Comparison of ENCODE assay signal across 22 cellular contexts in genomic region chr17:38958756-38959155, GRCh38. TPM values are rescaled to one million over a fixed set of nuclear protein-coding genes. Genes with fewer than 3 reads are reported as not detected.
DNase-seq lines count a peak whose midpoint lies in the region; ATAC-seq, FAIRE-seq and TF ChIP-seq lines count a peak whose summit lies in the region.
"Had no signal": no experiment of that assay in that cellular context is flagged by ENCODE, and none has a peak within 500 bp of the region (broad histone marks: within the 10 kb centered on the region; RNA-seq: fewer than 3 reads in every experiment).

No MANE protein-coding gene starts in this region.

- H3K9me2 ChIP-seq in GM23248 (ENCODE audit: insufficient read depth): no peaks in the 10 kb centered on the region

- TF ChIP-seq CTCF in RWPE2 (IDR thresholded peaks at IDR 0.05; ENCODE audit: poor library complexity, severe bottlenecking) (no peak), pancreas (IDR thresholded peaks at IDR 0.05) (no peak), neural progenitor cell (IDR thresholded peaks at IDR 0.05) (no peak)

- H3K4me1 Mint-ChIP-seq in neural progenitor cell: no peaks in the 10 kb centered on the region
- H3K4me1 Mint-ChIP-seq: neural crest cell had no signal

- H3K79me2 ChIP-seq in GM23248 (ENCODE audit: insufficient read depth): no peaks in the 10 kb centered on the region
- H3K79me2 ChIP-seq in neural progenitor cell (ENCODE audit: low read depth): no peaks in the 10 kb centered on the region

- in situ Hi-C loops in GM23248 (cut with MboI): no loop called here

- peaks cover 20% of the 10 kb centered on the region; the same call in 1 of the 2 replicates for H3F3A ChIP-seq in GM23248 (ENCODE audit: insufficient read depth)
- no peaks in the 10 kb centered on the region for H3F3A ChIP-seq in neural progenitor cell (ENCODE audit: low read depth)

- H3K27ac Mint-ChIP-seq in neural progenitor cell: no peak overlapping the region
- H3K27ac Mint-ChIP-seq: CD8-positive, alpha-beta memory T cell; stimulated activated naive CD8-positive, alpha-beta T cell treated with anti-CD3 and anti-CD28 coated beads, Interleukin-15, Interleukin-2, amounts not matched to agents 100 ng/mL and 50 ng/mL, for 24 hours had no signal

- H3K4me2 ChIP-seq in GM23248 (ENCODE audit: unreplicated experiment) (peak overlapping the region; percentile 65), neural progenitor cell (no peak overlapping the region)

- no peak overlapping the region for H3K4me3 Mint-ChIP-seq in neural progenitor cell
- H3K4me3 Mint-ChIP-seq: neural crest cell; stimulated activated naive CD8-positive, alpha-beta T cell treated with anti-CD3 and anti-CD28 coated beads, Interleukin-15, Interleukin-2, amounts not matched to agents 100 ng/mL and 50 ng/mL, for 24 hours had no signal

- H4K20me1 ChIP-seq in GM23248 (ENCODE audit: insufficient read depth) (no peaks in the 10 kb centered on the region), neural progenitor cell (ENCODE audit: low read depth) (no peaks in the 10 kb centered on the region)

- FAIRE-seq in pancreas (lab: Jason Lieb, UNC): peak; percentile 60
- FAIRE-seq: GM18507 had no signal

- H3K9ac ChIP-seq in GM23248 (no peak overlapping the region), neural progenitor cell (no peak overlapping the region)

- H3K36me3 ChIP-seq in GM23248 (ENCODE audit: low read depth) (no peaks in the 10 kb centered on the region), RWPE2 (ENCODE audit: low read depth) (no peaks in the 10 kb centered on the region), pancreas (no peaks in the 10 kb centered on the region), neural progenitor cell (no peaks in the 10 kb centered on the region)
- H3K36me3 ChIP-seq: breast epithelium, heart right ventricle had no signal

- no peaks in the 10 kb centered on the region for H3K27me3 ChIP-seq in GM23248 (replicated peaks; ENCODE audit: insufficient read depth)
- H3K27me3 ChIP-seq in RWPE2 (ENCODE audit: insufficient read depth, poor library complexity, severe bottlenecking): no peaks in the 10 kb centered on the region
- H3K27me3 ChIP-seq in pancreas: no peaks in the 10 kb centered on the region
- no peaks in the 10 kb centered on the region for H3K27me3 ChIP-seq in neural progenitor cell
- H3K27me3 ChIP-seq: breast epithelium, heart right ventricle had no signal

- ATAC-seq in RWPE2 (ENCODE audit: low read depth) (peak; percentile 45; the same call in 2 of the 3 replicates), pancreas (no peak), HG03460 (IDR thresholded peaks at IDR 0.05; ENCODE audit: unreplicated experiment) (no peak), GM18858 (IDR thresholded peaks at IDR 0.05; ENCODE audit: unreplicated experiment) (no peak)
- ATAC-seq: heart right ventricle, left colon, right cardiac atrium, Right ventricle myocardium inferior had no signal

- H3K4me1 ChIP-seq in GM23248 (ENCODE audit: insufficient read depth) (peaks cover 16% of the 10 kb centered on the region), RWPE2 (ENCODE audit: insufficient read depth, poor library complexity, severe bottlenecking) (peaks cover 13% of the 10 kb centered on the region), pancreas (no peaks in the 10 kb centered on the region), neural progenitor cell (no peaks in the 10 kb centered on the region)
- H3K4me1 ChIP-seq: breast epithelium, heart right ventricle had no signal

- H3K36me3 Mint-ChIP-seq in neural progenitor cell: no peaks in the 10 kb centered on the region
- H3K36me3 Mint-ChIP-seq: CD8-positive, alpha-beta memory T cell had no signal

- intact Hi-C loops in pancreas (cut with DNase I): no loop called here

- H2AFZ ChIP-seq in GM23248: peak overlapping the region; percentile 67
- H2AFZ ChIP-seq in neural progenitor cell (replicated peaks): no peak overlapping the region

- H3K27me3 Mint-ChIP-seq in neural progenitor cell (ENCODE audit: insufficient read depth, low read depth): peaks cover 2% of the 10 kb centered on the region
- H3K27me3 Mint-ChIP-seq: CD8-positive, alpha-beta memory T cell; stimulated activated naive CD8-positive, alpha-beta T cell treated with anti-CD3 and anti-CD28 coated beads, Interleukin-15, Interleukin-2, amounts not matched to agents 100 ng/mL and 50 ng/mL, for 24 hours had no signal

- peak; percentile 19 for DNase-seq in GM23248
- DNase-seq in RWPE2 (ENCODE audit: low spot score): no peak
- peak; percentile 5 for DNase-seq in ecto neural progenitor cell (ENCODE audit: low spot score)
- DNase-seq in pancreas: no peak
- no peak for DNase-seq in neural progenitor cell (ENCODE audit: low spot score)
- DNase-seq in NCI-H82 treated with DMSO at 0.1 percent for 48 hours (lab: John Stamatoyannopoulos, UW; ENCODE audit: unreplicated experiment): no peak
- DNase-seq: activated CD4-positive, alpha-beta T cell treated with anti-CD3 and anti-CD28 coated beads, Interleukin-2, amount 50 U/mL, for 48 hours; CD8-positive, alpha-beta memory T cell; GF-D8; GOT3; heart right ventricle; left colon; NCI-H1930; NCI-H774; right cardiac atrium had no signal

- H3K4me3 ChIP-seq in GM23248: peak overlapping the region; percentile 0; the same call in 1 of the 2 replicates
- H3K4me3 ChIP-seq in RWPE2 (ENCODE audit: severe bottlenecking): no peak overlapping the region
- no peak overlapping the region for H3K4me3 ChIP-seq in pancreas
- no peak overlapping the region for H3K4me3 ChIP-seq in neural progenitor cell
- H3K4me3 ChIP-seq: breast epithelium, heart right ventricle had no signal

- H3K9me3 Mint-ChIP-seq in neural progenitor cell: no peaks in the 10 kb centered on the region
- H3K9me3 Mint-ChIP-seq: CD8-positive, alpha-beta memory T cell; neural crest cell; stimulated activated naive CD8-positive, alpha-beta T cell treated with anti-CD3 and anti-CD28 coated beads, Interleukin-15, Interleukin-2, amounts not matched to agents 100 ng/mL and 50 ng/mL, for 24 hours had no signal

- peak overlapping the region; percentile 22; the same call in 1 of the 2 replicates for H3K27ac ChIP-seq in GM23248
- no peak overlapping the region for H3K27ac ChIP-seq in RWPE2 (ENCODE audit: poor library complexity, severe bottlenecking)
- no peak overlapping the region for H3K27ac ChIP-seq in pancreas
- H3K27ac ChIP-seq in neural progenitor cell: no peak overlapping the region
- H3K27ac ChIP-seq: breast epithelium, heart right ventricle had no signal

- H3K9me3 ChIP-seq in GM23248 (ENCODE audit: low read depth) (no peaks in the 10 kb centered on the region), RWPE2 (ENCODE audit: severe bottlenecking) (no peaks in the 10 kb centered on the region), pancreas (no peaks in the 10 kb centered on the region), neural progenitor cell (ENCODE audit: low read depth) (no peaks in the 10 kb centered on the region)
- H3K9me3 ChIP-seq: breast epithelium, heart right ventricle had no signal

RNA-seq across cellular contexts. Expression of gene FBXO47, which starts 8.4 kb away (rescaled TPM):
- total RNA-seq in GM23248 (2014; rRNA removed; shearing (Covaris generic)): under 0.01 TPM in 1 of 2 replicates, not detected in the other
- polyA plus RNA-seq in GM23248 (2016; fragmentation: Nextera tagmentation; extraction: Ambion mirVana) (not detected in 2 replicates), pancreas (not detected)
- total RNA-seq in pancreas (under 1 TPM in 1 of 6 donors, not detected in 5; 0.06 TPM), neural progenitor cell (ENCODE audit: low replicate concordance) (not detected in 2 replicates)
- total RNA-seq: breast epithelium; CD8-positive, alpha-beta memory T cell; heart right ventricle; left colon; neural crest cell; right cardiac atrium; Right ventricle myocardium inferior had no signal
- polyA plus RNA-seq: CD8-positive, alpha-beta memory T cell; heart right ventricle; right cardiac atrium had no signal

Comparison
In these comparisons a context has a peak if more than half of its experiments do, and no peak if none do; other contexts are left out.
1. DNase-seq: peak in GM23248 (single experiment) and ecto neural progenitor cell (single experiment); none in RWPE2 (single experiment), pancreas (0 of 6), neural progenitor cell (single experiment) and NCI-H82 treated with DMSO at 0.1 percent for 48 hours (single experiment).